Comparison of ENCODE assay signal across 8 cellular contexts in the genomic region with DNA sequence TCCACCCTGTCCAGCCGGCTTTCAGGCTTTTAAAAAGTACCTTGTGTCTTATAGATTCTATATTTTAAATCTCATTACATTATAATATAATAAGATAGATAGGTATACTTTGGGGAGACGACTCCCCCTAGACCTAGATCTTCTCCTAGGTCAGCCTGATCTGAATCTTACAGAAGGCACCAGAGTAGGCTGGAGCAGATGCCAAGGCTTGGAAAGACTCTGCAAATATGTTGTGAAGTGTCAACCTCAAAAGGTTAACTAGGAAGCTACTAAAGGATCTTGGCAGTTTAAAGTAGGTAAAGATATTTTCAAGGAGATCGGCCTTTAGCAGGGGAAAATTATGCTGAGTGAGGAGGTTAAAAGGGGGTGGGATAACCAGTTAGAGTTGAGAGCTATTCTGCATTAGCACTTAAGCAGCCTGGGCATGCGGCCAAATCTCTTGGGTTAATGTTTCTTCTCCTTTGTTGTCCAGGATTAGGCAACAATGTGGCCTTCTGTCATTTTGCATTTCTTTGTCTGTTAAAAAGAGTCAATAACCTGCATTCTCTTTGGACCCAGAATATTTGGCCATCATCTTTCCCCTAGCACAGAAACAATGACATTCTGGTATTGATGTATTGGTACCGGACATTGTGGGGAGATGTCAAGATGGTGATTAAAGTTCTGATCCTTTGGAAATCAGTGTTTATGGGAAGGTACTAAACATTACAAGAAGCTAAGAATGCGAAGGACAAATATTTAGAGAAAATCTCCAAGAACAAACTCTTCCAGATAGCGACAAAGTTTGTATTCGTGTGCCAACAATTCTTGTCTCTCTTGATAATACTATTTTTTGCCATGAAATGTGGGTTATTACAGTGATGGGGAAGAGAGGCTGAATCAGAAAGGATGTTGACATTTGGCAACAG. TPM values are rescaled to one million over a fixed set of nuclear protein-coding genes. Genes with fewer than 3 reads are reported as not detected.
A peak's percentile ranks its signal among the peaks of the same experiment; 100 is the strongest.
DNase-seq lines count a peak whose midpoint lies in the region; ATAC-seq and TF ChIP-seq lines count a peak whose summit lies in the region.

No MANE protein-coding gene starts in this region.

- H3K27me3 ChIP-seq in colonic mucosa, result no peaks in the 10 kb centered on the region

- POLR2A ChIA-PET in HEK293T (lab: Yijun Ruan, JAX), result interaction anchor here (0.8 kb wide), 1 partner anchor 105 kb away, joined by 3 read pairs; no protein-coding TSS in a partner anchor
- POLR2A ChIA-PET in naive thymus-derived CD8-positive, alpha-beta T cell (lab: Charles Lee), result no interaction called here

- TF ChIP-seq POLR2A in GM18505 (IDR thresholded peaks at IDR 0.05; ENCODE audit: borderline replicate concordance, extremely low read depth, insufficient read depth, insufficient read length), result no peak

- H3K27ac ChIP-seq in colonic mucosa, result no peak overlapping the region

- no peaks in the 10 kb centered on the region for H3K36me3 Mint-ChIP-seq in mesothelial cell of epicardium
- no peaks in the 10 kb centered on the region for H3K36me3 Mint-ChIP-seq in naive thymus-derived CD8-positive, alpha-beta T cell

- in situ Hi-C loops in GM13977 (cut with MboI; ENCODE audit: low pct_unique_long_range_greater_than_20kb, low sequenced_read_pairs, unreplicated experiment), result no loop called here

- H3K9me3 Mint-ChIP-seq in mesothelial cell of epicardium, result no peaks in the 10 kb centered on the region
- no peaks in the 10 kb centered on the region for H3K9me3 Mint-ChIP-seq in naive thymus-derived CD8-positive, alpha-beta T cell

- no peaks in the 10 kb centered on the region for H3K36me3 ChIP-seq in colonic mucosa

- TF ChIP-seq CTCF in colonic mucosa (IDR thresholded peaks at IDR 0.05) (no peak), mesothelial cell of epicardium (IDR thresholded peaks at IDR 0.05; ENCODE audit: unreplicated experiment) (no peak), GM13977 (IDR thresholded peaks at IDR 0.05; ENCODE audit: extremely low read depth, insufficient read depth, missing control alignments) (no peak)

- no peaks in the 10 kb centered on the region for H3K27me3 Mint-ChIP-seq in mesothelial cell of epicardium (ENCODE audit: low read depth)
- H3K27me3 Mint-ChIP-seq in naive thymus-derived CD8-positive, alpha-beta T cell, result peaks cover 0 to 2% (median 1%) of the 10 kb centered on the region in 5 donors

- intact Hi-C loops in colonic mucosa (cut with DNase I), result no loop called here

- no peaks in the 10 kb centered on the region for H3K9me3 ChIP-seq in colonic mucosa

- H3K9ac ChIP-seq in colonic mucosa (ENCODE audit: low read depth in 2 of 2, low read length in 2 of 2), result peak overlapping the region in 1 of 2 donors; percentile 34

- H3K4me1 Mint-ChIP-seq in mesothelial cell of epicardium, result peaks cover 18% of the 10 kb centered on the region
- H3K4me1 Mint-ChIP-seq in naive thymus-derived CD8-positive, alpha-beta T cell, result no peaks in the 10 kb centered on the region

- no peak overlapping the region for H3K4me3 Mint-ChIP-seq in mesothelial cell of epicardium
- H3K4me3 Mint-ChIP-seq in naive thymus-derived CD8-positive, alpha-beta T cell, result no peak overlapping the region

- DNase-seq in HEK293T (ENCODE audit: extremely low spot score) (peak; percentile 55), NCI-H524 (lab: John Stamatoyannopoulos, UW) (peak; percentile 99 to 100), colonic mucosa (peak; percentile 79), mesothelial cell of epicardium (ENCODE audit: low spot score in 2 of 2, unreplicated experiment in 2 of 2) (peak; percentile 60 to 74), GM13977 (ENCODE audit: low spot score) (no peak)
- no peak for DNase-seq in naive thymus-derived CD8-positive, alpha-beta T cell

- CTCF ChIA-PET in HEK293T (lab: Yijun Ruan, JAX), result interaction anchor here (0.5 to 0.9 kb wide), 2 partner anchors 11 to 12 kb away, joined by 3 read pairs; no protein-coding TSS in a partner anchor

- H3K4me1 ChIP-seq in colonic mucosa, result no peaks in the 10 kb centered on the region

- ATAC-seq in HG03196 (IDR thresholded peaks at IDR 0.05; ENCODE audit: unreplicated experiment), result no peak
- ATAC-seq in naive thymus-derived CD8-positive, alpha-beta T cell, result no peak
- no peak for ATAC-seq in GM18505 (IDR thresholded peaks at IDR 0.05; ENCODE audit: unreplicated experiment)

- H3K4me3 ChIP-seq in colonic mucosa, result no peak overlapping the region

- H3K27ac Mint-ChIP-seq in mesothelial cell of epicardium, result peak overlapping the region; percentile 71
- H3K27ac Mint-ChIP-seq in naive thymus-derived CD8-positive, alpha-beta T cell, result no peak overlapping the region

TF ChIP-seq in HEK293T, 16 proteins besides CTCF, POLR2A, EP300 and RAD21:
- TF ChIP-seq FOXM1 (IDR thresholded peaks at IDR 0.05; ENCODE audit: borderline replicate concordance) (no peak), FOXK2 (IDR thresholded peaks at IDR 0.05) (no peak), CTBP1 (IDR thresholded peaks at IDR 0.05; ENCODE audit: borderline replicate concordance) (no peak), HDGF (IDR thresholded peaks at IDR 0.05; ENCODE audit: borderline replicate concordance) (no peak), L3MBTL2 (conservative IDR thresholded peaks at IDR 0.05) (no peak), ZNF384 (IDR thresholded peaks at IDR 0.05) (no peak), SUZ12 (IDR thresholded peaks at IDR 0.05) (no peak), ELF4 (IDR thresholded peaks at IDR 0.05) (no peak), TARDBP (IDR thresholded peaks at IDR 0.05) (no peak), FOXA1 (IDR thresholded peaks at IDR 0.05) (no peak), SP1 (IDR thresholded peaks at IDR 0.05) (no peak), LEF1 (IDR thresholded peaks at IDR 0.05; ENCODE audit: borderline replicate concordance) (no peak), BHLHE40 (IDR thresholded peaks at IDR 0.05; ENCODE audit: borderline replicate concordance) (no peak), ARNT (IDR thresholded peaks at IDR 0.05) (no peak), NFRKB (IDR thresholded peaks at IDR 0.05) (no peak)
- TF ChIP-seq, protein P1, sequence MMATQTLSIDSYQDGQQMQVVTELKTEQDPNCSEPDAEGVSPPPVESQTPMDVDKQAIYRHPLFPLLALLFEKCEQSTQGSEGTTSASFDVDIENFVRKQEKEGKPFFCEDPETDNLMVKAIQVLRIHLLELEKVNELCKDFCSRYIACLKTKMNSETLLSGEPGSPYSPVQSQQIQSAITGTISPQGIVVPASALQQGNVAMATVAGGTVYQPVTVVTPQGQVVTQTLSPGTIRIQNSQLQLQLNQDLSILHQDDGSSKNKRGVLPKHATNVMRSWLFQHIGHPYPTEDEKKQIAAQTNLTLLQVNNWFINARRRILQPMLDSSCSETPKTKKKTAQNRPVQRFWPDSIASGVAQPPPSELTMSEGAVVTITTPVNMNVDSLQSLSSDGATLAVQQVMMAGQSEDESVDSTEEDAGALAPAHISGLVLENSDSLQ (IDR thresholded peaks at IDR 0.05), result no peak

RNA-seq across cellular contexts. Expression of a gene that starts 51.2 kb away (rescaled TPM):
- total RNA-seq in colonic mucosa (10 to 100 TPM; 15.2 to 22.7 TPM), mesothelial cell of epicardium (50.3 to 51.7 TPM (median 51.4 TPM) in 3 replicates)
- total RNA-seq in naive thymus-derived CD8-positive, alpha-beta T cell, result 10 to 100 TPM; 33.8 to 34.8 TPM
- polyA plus RNA-seq in naive thymus-derived CD8-positive, alpha-beta T cell, result 10 to 100 TPM; 23.6 to 25.9 (median 24.0) TPM

Comparison
In these comparisons a context has a peak if more than half of its experiments do, and no peak if none do; other contexts are left out.
1. DNase-seq: peak in HEK293T (single experiment), NCI-H524 (2 of 2), colonic mucosa (single experiment) and mesothelial cell of epicardium (2 of 2); none in naive thymus-derived CD8-positive, alpha-beta T cell (0 of 10) and GM13977 (single experiment).